ENCODE assay signal across 8 cellular contexts in genomic region chr12:4270016-4270669, GRCh38. TPM values are rescaled to one million over a fixed set of nuclear protein-coding genes. Genes with fewer than 3 reads are reported as not detected.
DNase-seq lines count a peak whose midpoint lies in the region; ATAC-seq, FAIRE-seq and TF ChIP-seq lines count a peak whose summit lies in the region.

No MANE protein-coding gene starts in this region.

- intact Hi-C loops in kidney (cut with DNase I), result loop anchor here (10.0 kb wide), 1 partner anchor 385 kb away; no protein-coding TSS in a partner anchor

- H3K27ac ChIP-seq in kidney (ENCODE audit: low read depth in 2 of 2, low read length in 2 of 2), result no peak overlapping the region

- FAIRE-seq in kidney (lab: Jason Lieb, UNC), result no peak

- peaks cover 0 to 32% of the 10 kb centered on the region in 2 donors for H3K4me1 ChIP-seq in kidney (ENCODE audit: control insufficient read depth in 1 of 2, insufficient read depth in 1 of 2, low read depth in 1 of 2, low read length in 2 of 2)

- H3K36me3 ChIP-seq in kidney (ENCODE audit: control insufficient read depth in 1 of 2, insufficient read depth in 2 of 2, low read length in 2 of 2), result no peaks in the 10 kb centered on the region
- H3K36me3 ChIP-seq in MG63, result no peaks in the 10 kb centered on the region

- no peak for ATAC-seq in HG03175 (IDR thresholded peaks at IDR 0.05; ENCODE audit: unreplicated experiment)
- ATAC-seq in HG02884 (IDR thresholded peaks at IDR 0.05; ENCODE audit: unreplicated experiment), result no peak

- no peak for DNase-seq in Jurkat, Clone E6-1 (ENCODE audit: low read depth, low spot score)
- peak; percentile 34 for DNase-seq in activated T-helper 9 cell treated with anti-CD3 and anti-CD28 coated beads, Interleukin-2, amount 50 U/mL, for 16 hours (ENCODE audit: low read depth)
- no peak for DNase-seq in kidney
- DNase-seq in stimulated activated CD8-positive, alpha-beta memory T cell treated with anti-CD3 and anti-CD28 coated beads, Interleukin-4, amount 100 ng/mL, for 48 hours, result peak; percentile 77
- no peak for DNase-seq in MG63
- DNase-seq in OCI-M2 (lab: John Stamatoyannopoulos, UW; ENCODE audit: unreplicated experiment), result no peak

- peaks cover 93% of the 10 kb centered on the region for H3K27me3 ChIP-seq in MG63

- peak overlapping the region; percentile 56 for H3K4me3 ChIP-seq in Jurkat, Clone E6-1 (ENCODE audit: low read length)
- H3K4me3 ChIP-seq in kidney (ENCODE audit: low read length in 2 of 2), result peak overlapping the region; percentile 44 to 48
- no peak overlapping the region for H3K4me3 ChIP-seq in MG63

- no peak overlapping the region for H3K9ac ChIP-seq in kidney (ENCODE audit: low read length in 2 of 2)

- TF ChIP-seq CTCF in kidney (IDR thresholded peaks at IDR 0.05; ENCODE audit: borderline replicate concordance, extremely low read depth, insufficient read depth), result no peak

- H3K9me3 ChIP-seq in kidney (ENCODE audit: control insufficient read depth in 1 of 2, low read length in 2 of 2) (no peaks in the 10 kb centered on the region), MG63 (no peaks in the 10 kb centered on the region)

RNA-seq across cellular contexts. Expression of gene CCND2, which starts 3.4 kb away (rescaled TPM):
- polyA plus RNA-seq in Jurkat, Clone E6-1 (2012; ENCODE audit: insufficient read depth, insufficient read length), result 0.21 TPM
- 94.4 TPM for total RNA-seq in kidney
- polyA plus RNA-seq in kidney (ENCODE audit: insufficient read depth, low read depth, low replicate concordance), result 3.3 TPM
- total RNA-seq in MG63 (2014; rRNA removed; shearing (Covaris generic); ENCODE audit: low replicate concordance), result 0.07 TPM in 1 of 2 replicates, not detected in the other

RNA-seq across cellular contexts. Expression of gene TIGAR, which starts 50.9 kb away (rescaled TPM):
- 17.9 TPM for polyA plus RNA-seq in Jurkat, Clone E6-1 (2012; ENCODE audit: insufficient read depth, insufficient read length)
- total RNA-seq in kidney, result 11.8 TPM
- polyA plus RNA-seq in kidney (ENCODE audit: insufficient read depth, low read depth, low replicate concordance), result 3.6 TPM
- 9.9 and 86.7 TPM in 2 replicates for total RNA-seq in MG63 (2014; rRNA removed; shearing (Covaris generic); ENCODE audit: low replicate concordance)

Comparison
In these comparisons a context has a peak if more than half of its experiments do, and no peak if none do; other contexts are left out.
1. DNase-seq: peak in activated T-helper 9 cell treated with anti-CD3 and anti-CD28 coated beads, Interleukin-2, amount 50 U/mL, for 16 hours (single experiment) and stimulated activated CD8-positive, alpha-beta memory T cell treated with anti-CD3 and anti-CD28 coated beads, Interleukin-4, amount 100 ng/mL, for 48 hours (single experiment); none in Jurkat, Clone E6-1 (single experiment), kidney (single experiment), MG63 (single experiment) and OCI-M2 (single experiment).
2. RNA of gene CCND2, which starts 3.4 kb away (total RNA-seq): 94.4 TPM in kidney (single experiment); 0.07 TPM in MG63; every median in the first group is over 10 times any median in the second.